In genomic region chr4:154009191-154009590, GRCh38 we compare ENCODE assay signal across 1 cellular context.
TF ChIP-seq lines count a peak whose summit lies in the region.

No MANE protein-coding gene starts in this region.

TF ChIP-seq in WTC11, 78 proteins besides CTCF, POLR2A, EP300 and RAD21 (continued from another document):
- TF ChIP-seq, protein P1, sequence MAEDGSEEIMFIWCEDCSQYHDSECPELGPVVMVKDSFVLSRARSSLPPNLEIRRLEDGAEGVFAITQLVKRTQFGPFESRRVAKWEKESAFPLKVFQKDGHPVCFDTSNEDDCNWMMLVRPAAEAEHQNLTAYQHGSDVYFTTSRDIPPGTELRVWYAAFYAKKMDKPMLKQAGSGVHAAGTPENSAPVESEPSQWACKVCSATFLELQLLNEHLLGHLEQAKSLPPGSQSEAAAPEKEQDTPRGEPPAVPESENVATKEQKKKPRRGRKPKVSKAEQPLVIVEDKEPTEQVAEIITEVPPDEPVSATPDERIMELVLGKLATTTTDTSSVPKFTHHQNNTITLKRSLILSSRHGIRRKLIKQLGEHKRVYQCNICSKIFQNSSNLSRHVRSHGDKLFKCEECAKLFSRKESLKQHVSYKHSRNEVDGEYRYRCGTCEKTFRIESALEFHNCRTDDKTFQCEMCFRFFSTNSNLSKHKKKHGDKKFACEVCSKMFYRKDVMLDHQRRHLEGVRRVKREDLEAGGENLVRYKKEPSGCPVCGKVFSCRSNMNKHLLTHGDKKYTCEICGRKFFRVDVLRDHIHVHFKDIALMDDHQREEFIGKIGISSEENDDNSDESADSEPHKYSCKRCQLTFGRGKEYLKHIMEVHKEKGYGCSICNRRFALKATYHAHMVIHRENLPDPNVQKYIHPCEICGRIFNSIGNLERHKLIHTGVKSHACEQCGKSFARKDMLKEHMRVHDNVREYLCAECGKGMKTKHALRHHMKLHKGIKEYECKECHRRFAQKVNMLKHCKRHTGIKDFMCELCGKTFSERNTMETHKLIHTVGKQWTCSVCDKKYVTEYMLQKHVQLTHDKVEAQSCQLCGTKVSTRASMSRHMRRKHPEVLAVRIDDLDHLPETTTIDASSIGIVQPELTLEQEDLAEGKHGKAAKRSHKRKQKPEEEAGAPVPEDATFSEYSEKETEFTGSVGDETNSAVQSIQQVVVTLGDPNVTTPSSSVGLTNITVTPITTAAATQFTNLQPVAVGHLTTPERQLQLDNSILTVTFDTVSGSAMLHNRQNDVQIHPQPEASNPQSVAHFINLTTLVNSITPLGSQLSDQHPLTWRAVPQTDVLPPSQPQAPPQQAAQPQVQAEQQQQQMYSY (CRISPR knock-in tag; IDR thresholded peaks at IDR 0.05) = no peak
- TF ChIP-seq ZSCAN18 (CRISPR knock-in tag; IDR thresholded peaks at IDR 0.05) = no peak
- TF ChIP-seq CREB1 (CRISPR knock-in tag; IDR thresholded peaks at IDR 0.05) = no peak
- TF ChIP-seq MYBL2 (CRISPR knock-in tag; IDR thresholded peaks at IDR 0.05) = no peak
- TF ChIP-seq NR3C1 (CRISPR knock-in tag; conservative IDR thresholded peaks at IDR 0.05; ENCODE audit: low read depth) = no peak
- no peak for TF ChIP-seq ATF6 (CRISPR knock-in tag; IDR thresholded peaks at IDR 0.05)
- TF ChIP-seq ATF1 (CRISPR knock-in tag; IDR thresholded peaks at IDR 0.05) = no peak
- TF ChIP-seq, protein P2, sequence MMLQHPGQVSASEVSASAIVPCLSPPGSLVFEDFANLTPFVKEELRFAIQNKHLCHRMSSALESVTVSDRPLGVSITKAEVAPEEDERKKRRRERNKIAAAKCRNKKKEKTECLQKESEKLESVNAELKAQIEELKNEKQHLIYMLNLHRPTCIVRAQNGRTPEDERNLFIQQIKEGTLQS (CRISPR knock-in tag; conservative IDR thresholded peaks at IDR 0.05) = no peak
- TF ChIP-seq ZBTB21 (CRISPR knock-in tag; IDR thresholded peaks at IDR 0.05; ENCODE audit: borderline replicate concordance) = no peak
- no peak for TF ChIP-seq TEAD4 (CRISPR knock-in tag; IDR thresholded peaks at IDR 0.05)
- TF ChIP-seq TCF7 (CRISPR knock-in tag; IDR thresholded peaks at IDR 0.05; ENCODE audit: low read depth) = no peak
